37 cellular contexts compared by ENCODE assay signal in the genomic region with DNA sequence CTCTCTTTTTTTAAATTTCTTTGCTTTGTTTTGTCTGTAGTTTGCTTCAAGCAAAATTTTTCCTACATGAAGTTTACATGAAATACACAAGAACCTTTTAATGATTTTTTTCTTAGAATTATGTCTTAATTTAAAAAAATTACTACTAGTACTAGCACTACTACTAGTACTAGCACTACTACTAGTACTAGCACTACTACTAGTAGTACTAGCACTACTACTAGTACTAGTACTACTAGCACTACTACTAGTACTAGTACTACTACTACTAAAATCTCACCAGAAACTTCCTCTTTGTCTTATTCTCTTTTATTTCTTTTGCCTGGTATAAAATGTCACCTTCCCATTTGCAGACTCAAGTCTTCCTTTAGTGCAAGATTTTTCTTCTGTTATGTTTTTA.
DNase-seq lines count a peak whose midpoint lies in the region; ATAC-seq, FAIRE-seq and TF ChIP-seq lines count a peak whose summit lies in the region.
"Had no signal": no experiment of that assay in that cellular context is flagged by ENCODE, and none has a peak within 500 bp of the region (broad histone marks: within the 10 kb centered on the region; RNA-seq: fewer than 3 reads in every experiment).

No MANE protein-coding gene starts in this region.

- H2AFZ ChIP-seq in GM23338, result no peak overlapping the region
- H2AFZ ChIP-seq in K562 (ENCODE audit: low read depth, low read length), result no peak overlapping the region

- DNase-seq in GM23338 (ENCODE audit: low spot score) (no peak), WTC11 (ENCODE audit: low spot score) (no peak), K562 (ENCODE audit: extremely low read depth in 1 of 4, low spot score in 3 of 4) (no peak), pancreas (no peak), LoVo (ENCODE audit: low spot score) (no peak), AG08395 (ENCODE audit: low spot score) (no peak), foreskin keratinocyte (no peak)
- DNase-seq: 8988T; ACHN; AML-193; BE2C; C1 segment of cervical spinal cord; Caco-2; Calu3; CD4-positive, alpha-beta memory T cell; CD4-positive, alpha-beta T cell; CD4-positive, CD25-positive, alpha-beta regulatory T cell; CD8-positive, alpha-beta memory T cell; CD8-positive, alpha-beta T cell; COR-L47; DMS 273 treated with DMSO at 0.1 percent for 48 hours; DMS153; DMS53; DMS79; DMS79 treated with DMSO at 0.1 percent for 48 hours; DND-41; EL had no signal

- no peak overlapping the region for H3K27ac ChIP-seq in GM23338 (ENCODE audit: low read depth)
- no peak overlapping the region for H3K27ac ChIP-seq in K562 (ENCODE audit: extremely low read depth, low read depth, low read length)
- H3K27ac ChIP-seq in pancreas, result no peak overlapping the region
- no peak overlapping the region for H3K27ac ChIP-seq in foreskin keratinocyte
- H3K27ac ChIP-seq: 22Rv1; A549; BLaER1; BLaER1 treated with 17β-estradiol and CSF1 and Interleukin-3, amounts not matched to agents 10 nM and 100 nM; C4-2B had no signal

- H3K9ac ChIP-seq in K562 (ENCODE audit: insufficient read depth in 1 of 2, low read depth in 2 of 2, low read length in 2 of 2), result no peak overlapping the region
- H3K9ac ChIP-seq: BLaER1; BLaER1 treated with 17β-estradiol and CSF1 and Interleukin-3, amounts not matched to agents 10 nM and 100 nM had no signal

- intact Hi-C loops in K562 (cut with micrococcal nuclease) (no loop called here), pancreas (cut with DNase I) (no loop called here)

- FAIRE-seq in K562 (lab: Jason Lieb, UNC) (no peak), pancreas (lab: Jason Lieb, UNC) (peak; percentile 17)
- FAIRE-seq: A204.1, A549, D721Med had no signal

- no peak for TF ChIP-seq EP300 in K562 (IDR thresholded peaks at IDR 0.05; ENCODE audit: low read length)

- no peaks in the 10 kb centered on the region for H3K36me3 ChIP-seq in GM23338 (ENCODE audit: insufficient read depth)
- H3K36me3 ChIP-seq in K562 (ENCODE audit: control insufficient read depth, insufficient read depth, low read length), result no peaks in the 10 kb centered on the region
- H3K36me3 ChIP-seq in pancreas, result no peaks in the 10 kb centered on the region
- H3K36me3 ChIP-seq: BE2C; BLaER1; BLaER1 treated with 17β-estradiol and CSF1 and Interleukin-3, amounts not matched to agents 10 nM and 100 nM had no signal

- H3K4me1 Mint-ChIP-seq in GM23338, result no peaks in the 10 kb centered on the region
- H3K4me1 Mint-ChIP-seq in WTC11, result no peaks in the 10 kb centered on the region
- H3K4me1 Mint-ChIP-seq: CD4-positive, alpha-beta memory T cell; CD4-positive, CD25-positive, alpha-beta regulatory T cell; CD8-positive, alpha-beta memory T cell had no signal

- no peak overlapping the region for H3K4me3 Mint-ChIP-seq in GM23338
- no peak overlapping the region for H3K4me3 Mint-ChIP-seq in WTC11
- H3K4me3 Mint-ChIP-seq: B cell; CD14-positive monocyte; CD4-positive, alpha-beta memory T cell; CD4-positive, alpha-beta T cell; CD4-positive, CD25-positive, alpha-beta regulatory T cell; CD8-positive, alpha-beta memory T cell; CD8-positive, alpha-beta T cell had no signal

- no TSS peak for BruUV-seq in K562 (replicated peaks; lab: Mats Ljungman, UMichigan)

- POLR2A ChIA-PET in WTC11 (lab: Charles Lee), result no interaction called here
- POLR2A ChIA-PET in K562 (lab: Yijun Ruan, JAX), result no interaction called here

- H3K9me2 ChIP-seq in GM23338 (ENCODE audit: insufficient read depth), result no peaks in the 10 kb centered on the region

- H3K4me2 ChIP-seq in GM23338 (no peak overlapping the region), K562 (ENCODE audit: insufficient read depth, low read length) (no peak overlapping the region)
- H3K4me2 ChIP-seq: A549; BLaER1; BLaER1 treated with 17β-estradiol and CSF1 and Interleukin-3, amounts not matched to agents 10 nM and 100 nM had no signal

- H3K27ac Mint-ChIP-seq in GM23338 (no peak overlapping the region), WTC11 (no peak overlapping the region)
- H3K27ac Mint-ChIP-seq: B cell; CD14-positive monocyte; CD4-positive, alpha-beta memory T cell; CD4-positive, alpha-beta T cell; CD8-positive, alpha-beta T cell had no signal

- peaks cover 2% of the 10 kb centered on the region for H3K27me3 Mint-ChIP-seq in GM23338 (ENCODE audit: insufficient read depth, low read depth, poor library complexity)
- H3K27me3 Mint-ChIP-seq in WTC11 (ENCODE audit: low read depth), result no peaks in the 10 kb centered on the region
- H3K27me3 Mint-ChIP-seq: CD4-positive, alpha-beta T cell had no signal

- TF ChIP-seq CTCF in GM23338 (conservative IDR thresholded peaks at IDR 0.05; ENCODE audit: low read depth in 2 of 2) (no peak), WTC11 (IDR thresholded peaks at IDR 0.05) (no peak), K562 (IDR thresholded peaks at IDR 0.05 in 2 of 3, conservative IDR thresholded peaks at IDR 0.05 in 1 of 3; ENCODE audit: insufficient read depth in 2 of 3, low read depth in 1 of 3, low read length in 3 of 3) (no peak), pancreas (IDR thresholded peaks at IDR 0.05) (no peak), foreskin keratinocyte (conservative IDR thresholded peaks at IDR 0.05) (no peak)

- H3K36me3 Mint-ChIP-seq in GM23338 (ENCODE audit: low read depth) (peaks cover 9% of the 10 kb centered on the region), WTC11 (peaks cover 13% of the 10 kb centered on the region)
- H3K36me3 Mint-ChIP-seq: CD14-positive monocyte; CD4-positive, alpha-beta memory T cell; CD4-positive, CD25-positive, alpha-beta regulatory T cell; CD8-positive, alpha-beta memory T cell; CD8-positive, alpha-beta T cell had no signal

- H3K9me1 ChIP-seq in K562 (ENCODE audit: control insufficient read depth, insufficient read depth, low read length), result no peaks in the 10 kb centered on the region

- in situ Hi-C loops in K562 (cut with MboI), result no loop called here

- H3K9me3 Mint-ChIP-seq in GM23338 (peaks cover 19% of the 10 kb centered on the region), WTC11 (peaks cover 23% of the 10 kb centered on the region)
- H3K9me3 Mint-ChIP-seq: CD14-positive monocyte had no signal

- TF ChIP-seq POLR2A in K562 (conservative IDR thresholded peaks at IDR 0.05), result no peak

- no peak for ATAC-seq in GM23338
- no peak for ATAC-seq in WTC11
- no peak for ATAC-seq in K562
- ATAC-seq in pancreas, result no peak
- no peak for ATAC-seq in foreskin keratinocyte
- no peak for ATAC-seq in GM21576 (IDR thresholded peaks at IDR 0.05; ENCODE audit: unreplicated experiment)
- ATAC-seq: A549; CD8-positive, alpha-beta T cell had no signal

- H3F3A ChIP-seq in GM23338 (replicated peaks; ENCODE audit: low read depth), result no peaks in the 10 kb centered on the region

- H3K4me1 ChIP-seq in GM23338 (ENCODE audit: insufficient read depth) (no peaks in the 10 kb centered on the region), K562 (replicated peaks in 1 of 2; ENCODE audit: control insufficient read depth in 2 of 2, insufficient read depth in 2 of 2, low read length in 2 of 2) (no peaks in the 10 kb centered on the region), pancreas (no peaks in the 10 kb centered on the region), foreskin keratinocyte (no peaks in the 10 kb centered on the region)
- H3K4me1 ChIP-seq: A549, BLaER1 had no signal

- H4K20me1 ChIP-seq in GM23338 (replicated peaks; ENCODE audit: insufficient read depth) (no peaks in the 10 kb centered on the region), K562 (replicated peaks; ENCODE audit: control insufficient read depth, insufficient read depth, low read length) (no peaks in the 10 kb centered on the region)
- H4K20me1 ChIP-seq: BLaER1; BLaER1 treated with 17β-estradiol and CSF1 and Interleukin-3, amounts not matched to agents 10 nM and 100 nM had no signal

- H3K4me3 ChIP-seq in GM23338, result no peak overlapping the region
- H3K4me3 ChIP-seq in K562, result no peak overlapping the region
- no peak overlapping the region for H3K4me3 ChIP-seq in pancreas
- H3K4me3 ChIP-seq: A549; BLaER1; BLaER1 treated with 17β-estradiol and CSF1 and Interleukin-3, amounts not matched to agents 10 nM and 100 nM had no signal

- CTCF ChIA-PET in WTC11 (lab: Charles Lee), result no interaction called here
- CTCF ChIA-PET in K562 (lab: Yijun Ruan, JAX; ENCODE audit: low intra/inter-chr PET ratio), result no interaction called here

- H3K9me3 ChIP-seq in K562 (replicated peaks; ENCODE audit: control insufficient read depth, insufficient read depth, low read depth, low read length) (peaks cover 1% of the 10 kb centered on the region), pancreas (no peaks in the 10 kb centered on the region)
- H3K9me3 ChIP-seq: A549, BE2C, BLaER1 had no signal

- TF ChIP-seq RAD21 in K562 (CRISPR knock-in tag; conservative IDR thresholded peaks at IDR 0.05 in 1 of 2, IDR thresholded peaks at IDR 0.05 in 1 of 2), result no peak

- H3K79me2 ChIP-seq in GM23338 (replicated peaks; ENCODE audit: insufficient read depth), result no peaks in the 10 kb centered on the region
- no peaks in the 10 kb centered on the region for H3K79me2 ChIP-seq in K562 (ENCODE audit: control insufficient read depth, insufficient read depth, low read length)

- H3K27me3 ChIP-seq in GM23338 (ENCODE audit: insufficient read depth) (no peaks in the 10 kb centered on the region), K562 (ENCODE audit: control insufficient read depth in 2 of 2, insufficient read depth in 2 of 2, low read length in 2 of 2) (no peaks in the 10 kb centered on the region), pancreas (no peaks in the 10 kb centered on the region), foreskin keratinocyte (no peaks in the 10 kb centered on the region)
- H3K27me3 ChIP-seq: BE2C; BLaER1; BLaER1 treated with 17β-estradiol and CSF1 and Interleukin-3, amounts not matched to agents 10 nM and 100 nM had no signal

TF ChIP-seq in GM23338, 12 proteins besides CTCF, POLR2A, EP300 and RAD21 (continues in another document):
- TF ChIP-seq STAT1 (IDR thresholded peaks at IDR 0.05; ENCODE audit: unreplicated experiment), result no peak
- TF ChIP-seq EZH2phosphoT487 (IDR thresholded peaks at IDR 0.05; ENCODE audit: unreplicated experiment), result no peak

TF ChIP-seq in K562, 482 proteins besides CTCF, POLR2A, EP300 and RAD21:
- TF ChIP-seq ARID2 (IDR thresholded peaks at IDR 0.05) (no peak), SREBF1 (IDR thresholded peaks at IDR 0.05; ENCODE audit: borderline replicate concordance, low read depth, low read length) (no peak), ZNF644 (tag; IDR thresholded peaks at IDR 0.05; ENCODE audit: low read depth) (peak; percentile 35; the same call in 1 of the 2 replicates), KLF1 (tag; IDR thresholded peaks at IDR 0.05) (no peak), STAT5A (IDR thresholded peaks at IDR 0.05; ENCODE audit: borderline replicate concordance, low read length) (no peak), ASH1L (IDR thresholded peaks at IDR 0.05; ENCODE audit: borderline replicate concordance, low read depth, partially characterized antibody) (peak; percentile 44)
